9 cellular contexts compared by ENCODE assay signal in genomic region chr3:73622135-73622534, GRCh38. TPM values are rescaled to one million over a fixed set of nuclear protein-coding genes. Genes with fewer than 3 reads are reported as not detected.
DNase-seq lines count a peak whose midpoint lies in the region; ATAC-seq and TF ChIP-seq lines count a peak whose summit lies in the region.
"Had no signal": no experiment of that assay in that cellular context is flagged by ENCODE, and none has a peak within 500 bp of the region (broad histone marks: within the 10 kb centered on the region; RNA-seq: fewer than 3 reads in every experiment).

No MANE protein-coding gene starts in this region.

- peaks cover 3 to 36% of the 10 kb centered on the region in 2 donors for H3K4me1 ChIP-seq in ascending aorta
- peaks cover 0 to 73% (median 64%) of the 10 kb centered on the region in 5 donors for H3K4me1 ChIP-seq in subcutaneous abdominal adipose tissue (ENCODE audit: control insufficient read depth in 5 of 5, insufficient read depth in 5 of 5, low read length in 5 of 5)

- H3K27ac ChIP-seq in ascending aorta, result peak overlapping the region; percentile 87 to 93
- H3K27ac ChIP-seq in subcutaneous abdominal adipose tissue (ENCODE audit: low read depth, low read length), result peak overlapping the region; percentile 90

- no peak for TF ChIP-seq CTCF in ascending aorta (IDR thresholded peaks at IDR 0.05)

- no peaks in the 10 kb centered on the region for H3K27me3 ChIP-seq in ascending aorta
- H3K27me3 ChIP-seq in subcutaneous abdominal adipose tissue (ENCODE audit: control insufficient read depth in 5 of 5, insufficient read depth in 4 of 5, low read length in 5 of 5), result no peaks in the 10 kb centered on the region

- peak overlapping the region; percentile 82 to 91 for H3K4me3 ChIP-seq in ascending aorta
- H3K4me3 ChIP-seq in subcutaneous abdominal adipose tissue (ENCODE audit: low read depth in 1 of 5, low read length in 5 of 5), result peak overlapping the region; percentile 83 to 94 (median 89)

- no peaks in the 10 kb centered on the region for H3K36me3 ChIP-seq in ascending aorta
- no peaks in the 10 kb centered on the region for H3K36me3 ChIP-seq in subcutaneous abdominal adipose tissue (ENCODE audit: control insufficient read depth in 5 of 5, insufficient read depth in 5 of 5, low read length in 5 of 5)

- intact Hi-C loops in ascending aorta (cut with DNase I), result loop anchor here (2.0 to 5.0 kb wide), 5 partner anchors 50 to 205 kb away; no protein-coding TSS in a partner anchor

- ATAC-seq in HG03378 (IDR thresholded peaks at IDR 0.05; ENCODE audit: unreplicated experiment) (no peak), GM19351 (IDR thresholded peaks at IDR 0.05; ENCODE audit: unreplicated experiment) (no peak)

- peak; percentile 52 for DNase-seq in NCI-H1092 (lab: John Stamatoyannopoulos, UW)
- DNase-seq in ascending aorta (ENCODE audit: low spot score in 2 of 2), result peak in 1 of 2 donors; percentile 68
- peak; percentile 96 for DNase-seq in islet precursor cell
- DNase-seq in D341Med (ENCODE audit: low spot score), result no peak
- no peak for DNase-seq in midbrain (lab: John Stamatoyannopoulos, UW)
- DNase-seq: NCI-H226 had no signal

- no peaks in the 10 kb centered on the region for H3K9me3 ChIP-seq in ascending aorta
- H3K9me3 ChIP-seq in subcutaneous abdominal adipose tissue (ENCODE audit: control insufficient read depth in 5 of 5, low read length in 5 of 5), result no peaks in the 10 kb centered on the region

- H3K9ac ChIP-seq in subcutaneous abdominal adipose tissue (ENCODE audit: low read length in 5 of 5), result peak overlapping the region in 3 of 5 donors; percentile 55 to 74 (median 69)

RNA-seq across cellular contexts. Expression of gene PDZRN3, which starts 2.6 kb away (rescaled TPM):
- total RNA-seq in ascending aorta, result 71.9 TPM

Comparison
In these comparisons a context has a peak if more than half of its experiments do, and no peak if none do; other contexts are left out.
1. DNase-seq: peak in NCI-H1092 (single experiment) and islet precursor cell (single experiment); none in D341Med (single experiment) and midbrain (single experiment).